Comparison of ENCODE assay signal across 23 cellular contexts in genomic region chr1:63411081-63411480, GRCh38.
"Had no signal": no experiment of that assay in that cellular context is flagged by ENCODE, and none has a peak within 500 bp of the region (broad histone marks: within the 10 kb centered on the region; RNA-seq: fewer than 3 reads in every experiment).

No MANE protein-coding gene starts in this region.

- DNase-seq: activated B cell treated with CpG ODN at 0.5 μM for 24 hours; activated CD4-positive, alpha-beta T cell treated with anti-CD3 and anti-CD28 coated beads for 36 hours; activated CD4-positive, alpha-beta T cell treated with anti-CD3 and anti-CD28 coated beads, Interleukin-2, amount 50 U/mL, for 4 hours; activated CD8-positive, alpha-beta memory T cell treated with anti-CD3 and anti-CD28 coated beads for 24 hours; activated CD8-positive, alpha-beta memory T cell treated with anti-CD3 and anti-CD28 coated beads, Interleukin-2, amount 50 U/mL, for 4 hours; activated naive CD4-positive, alpha-beta T cell treated with Interleukin-2 at 50 U/mL for 16 hours; activated naive CD8-positive, alpha-beta T cell treated with anti-CD3 and anti-CD28 coated beads for 36 hours; activated T-cell treated with anti-CD3 and anti-CD28 coated beads, Interleukin-2, amount 50 U/mL, for 24 hours; amniotic stem cell; cerebellar nuclear complex; effector memory CD4-positive, alpha-beta T cell; foreskin keratinocyte; kidney; natural killer cell; ovary; spleen; stimulated activated CD4-positive, alpha-beta T cell treated with anti-CD3 and anti-CD28 coated beads, Interleukin-4, amount 100 ng/mL, for 1 hour; stimulated activated naive CD4-positive, alpha-beta T cell; T1000 had no signal

- H3K36me3 ChIP-seq: ovary, prostate gland, thoracic aorta had no signal

- H3K4me1 ChIP-seq: foreskin keratinocyte, prostate gland, spleen had no signal

- H3K4me3 ChIP-seq: lung, ovary, prostate gland, spleen, thoracic aorta had no signal

- H3K27me3 ChIP-seq: foreskin keratinocyte, ovary, spleen had no signal

- H3K9me3 ChIP-seq: ovary, prostate gland, spleen, thoracic aorta had no signal

- H3K27ac ChIP-seq: foreskin keratinocyte, ovary, prostate gland, spleen, thoracic aorta had no signal

- ATAC-seq: activated CD4-positive, alpha-beta T cell treated with anti-CD3 and anti-CD28 coated beads for 36 hours; foreskin keratinocyte; left lobe of liver; natural killer cell had no signal
